Comparison of ENCODE assay signal across 16 cellular contexts in genomic region chr5:164224772-164225171, GRCh38.
DNase-seq lines count a peak whose midpoint lies in the region; ATAC-seq and TF ChIP-seq lines count a peak whose summit lies in the region.
"Had no signal": no experiment of that assay in that cellular context is flagged by ENCODE, and none has a peak within 500 bp of the region (broad histone marks: within the 10 kb centered on the region; RNA-seq: fewer than 3 reads in every experiment).

No MANE protein-coding gene starts in this region.

- POLR2A ChIA-PET in HEK293T (lab: Yijun Ruan, JAX) = no interaction called here

- H3K27ac ChIP-seq in endodermal cell (ENCODE audit: low read depth, low read length) (no peak overlapping the region), trophoblast cell (ENCODE audit: low read depth, low read length) (no peak overlapping the region), sigmoid colon (no peak overlapping the region)
- H3K27ac ChIP-seq: BLaER1 treated with 17β-estradiol and CSF1 and Interleukin-3, amounts not matched to agents 10 nM and 100 nM; HL-60 had no signal

- H3K18ac ChIP-seq in trophoblast cell (ENCODE audit: low read length) = no peak overlapping the region

- CTCF ChIA-PET in HEK293T (lab: Yijun Ruan, JAX) = no interaction called here

- no peak overlapping the region for H4K91ac ChIP-seq in trophoblast cell (ENCODE audit: low read depth, low read length)

- ATAC-seq in GM19351 (IDR thresholded peaks at IDR 0.05; ENCODE audit: unreplicated experiment) = no peak
- ATAC-seq: CD8-positive, alpha-beta T cell had no signal

- no peaks in the 10 kb centered on the region for H3K36me3 ChIP-seq in endodermal cell (ENCODE audit: control insufficient read depth, insufficient read depth, low read length)
- no peaks in the 10 kb centered on the region for H3K36me3 ChIP-seq in trophoblast cell (ENCODE audit: control insufficient read depth in 1 of 2, insufficient read depth in 2 of 2, low read length in 2 of 2)
- H3K36me3 ChIP-seq in sigmoid colon = no peaks in the 10 kb centered on the region
- H3K36me3 ChIP-seq: BLaER1 treated with 17β-estradiol and CSF1 and Interleukin-3, amounts not matched to agents 10 nM and 100 nM had no signal

- no peaks in the 10 kb centered on the region for H3K79me2 ChIP-seq in trophoblast cell (ENCODE audit: control insufficient read depth, insufficient read depth, low read length, poor library complexity)

- no peaks in the 10 kb centered on the region for H3K36me3 Mint-ChIP-seq in endodermal cell (ENCODE audit: low read depth)
- H3K36me3 Mint-ChIP-seq: CD8-positive, alpha-beta T cell had no signal

- H3K27me3 ChIP-seq in endodermal cell (ENCODE audit: control insufficient read depth, insufficient read depth, low read length, poor library complexity, severe bottlenecking) (no peaks in the 10 kb centered on the region), trophoblast cell (ENCODE audit: insufficient read depth, low read length) (no peaks in the 10 kb centered on the region), sigmoid colon (no peaks in the 10 kb centered on the region)
- H3K27me3 ChIP-seq: BLaER1 treated with 17β-estradiol and CSF1 and Interleukin-3, amounts not matched to agents 10 nM and 100 nM had no signal

- no peak overlapping the region for H3K27ac Mint-ChIP-seq in endodermal cell
- H3K27ac Mint-ChIP-seq: B cell; CD8-positive, alpha-beta T cell; HFFc6 had no signal

- no peak overlapping the region for H3K14ac ChIP-seq in trophoblast cell (ENCODE audit: low read length)

- no peaks in the 10 kb centered on the region for H3K9me3 ChIP-seq in endodermal cell (ENCODE audit: control insufficient read depth, low read length)
- H3K9me3 ChIP-seq in trophoblast cell (ENCODE audit: insufficient read depth, low read depth, low read length) = peaks cover 3% of the 10 kb centered on the region
- H3K9me3 ChIP-seq in sigmoid colon = no peaks in the 10 kb centered on the region

- H3K79me1 ChIP-seq in trophoblast cell (ENCODE audit: low read length) = no peaks in the 10 kb centered on the region

- H3K4me3 ChIP-seq in endodermal cell (ENCODE audit: low read length) (no peak overlapping the region), trophoblast cell (ENCODE audit: low read depth, low read length) (no peak overlapping the region), sigmoid colon (no peak overlapping the region)
- H3K4me3 ChIP-seq: BLaER1 treated with 17β-estradiol and CSF1 and Interleukin-3, amounts not matched to agents 10 nM and 100 nM had no signal

- WGBS in endodermal cell (ENCODE audit: insufficient coverage in 1 of 2, insufficient read length in 1 of 2), 2 experiments = 91% methylated on average over 2 of the region's 2 CpGs; no CpG with 5 or more reads in 1 of the 2 experiments
- no CpG with 5 or more reads among the region's 2 CpGs for WGBS in trophoblast cell (ENCODE audit: extremely low coverage, insufficient coverage, insufficient read length)
- WGBS in sigmoid colon, 2 donors = 82 to 89% methylated on average over 2 of the region's 2 CpGs

- H3K4ac ChIP-seq in trophoblast cell (ENCODE audit: low read depth, low read length) = no peak overlapping the region

- peak; percentile 16 for DNase-seq in HEK293T (ENCODE audit: extremely low spot score)
- peak; percentile 46 for DNase-seq in endodermal cell
- peak; percentile 7 for DNase-seq in left kidney (ENCODE audit: low read depth, low spot score)
- no peak for DNase-seq in trophoblast cell
- DNase-seq in NOMO-1 treated with DMSO at 0.1 percent for 48 hours (lab: John Stamatoyannopoulos, UW; ENCODE audit: unreplicated experiment) = no peak
- DNase-seq in sigmoid colon = no peak
- DNase-seq: Calu3; CD8-positive, alpha-beta T cell; DMS79 treated with DMSO at 0.1 percent for 48 hours; GF-D8; HCEC 1CT; HFFc6 had no signal

- TF ChIP-seq CTCF in endodermal cell (conservative IDR thresholded peaks at IDR 0.05) (no peak), sigmoid colon (IDR thresholded peaks at IDR 0.05) (no peak)

- no peak overlapping the region for H3K4me2 ChIP-seq in trophoblast cell (ENCODE audit: low read length)
- H3K4me2 ChIP-seq: BLaER1 treated with 17β-estradiol and CSF1 and Interleukin-3, amounts not matched to agents 10 nM and 100 nM had no signal

- H3K27me3 Mint-ChIP-seq in endodermal cell (ENCODE audit: insufficient read depth) = no peaks in the 10 kb centered on the region
- H3K27me3 Mint-ChIP-seq: B cell had no signal

- no peak for TF ChIP-seq EP300 in sigmoid colon (IDR thresholded peaks at IDR 0.05)

- H3K23ac ChIP-seq in trophoblast cell (ENCODE audit: low read length) = no peak overlapping the region

- H4K12ac ChIP-seq in trophoblast cell (ENCODE audit: low read depth, low read length) = no peak overlapping the region

- H3K4me3 Mint-ChIP-seq in endodermal cell = no peak overlapping the region
- H3K4me3 Mint-ChIP-seq: B cell; CD8-positive, alpha-beta T cell; HFFc6 had no signal

- intact Hi-C loops in sigmoid colon (cut with DNase I) = no loop called here

- H2BK12ac ChIP-seq in trophoblast cell (ENCODE audit: low read length) = no peak overlapping the region

- no peak overlapping the region for H2BK120ac ChIP-seq in trophoblast cell (ENCODE audit: insufficient read depth, low read length, poor library complexity)

- no peak overlapping the region for H2BK5ac ChIP-seq in trophoblast cell (ENCODE audit: low read depth, low read length, poor library complexity)

- no peak for TF ChIP-seq POLR2A in sigmoid colon (IDR thresholded peaks at IDR 0.05)

- H3K9ac ChIP-seq in endodermal cell (ENCODE audit: extremely low read depth, low read length, poor library complexity, severe bottlenecking) (no peak overlapping the region), trophoblast cell (ENCODE audit: low read length) (peak overlapping the region; percentile 38)
- H3K9ac ChIP-seq: BLaER1 treated with 17β-estradiol and CSF1 and Interleukin-3, amounts not matched to agents 10 nM and 100 nM had no signal

- no peak overlapping the region for H2AK5ac ChIP-seq in trophoblast cell (ENCODE audit: low read length)

- H2AFZ ChIP-seq in trophoblast cell (ENCODE audit: insufficient read depth, low read length, poor library complexity) = no peak overlapping the region

- no peaks in the 10 kb centered on the region for H3K4me1 ChIP-seq in endodermal cell (ENCODE audit: control insufficient read depth, insufficient read depth, low read length)
- H3K4me1 ChIP-seq in trophoblast cell (ENCODE audit: control insufficient read depth in 1 of 2, insufficient read depth in 2 of 2, low read length in 2 of 2) = no peaks in the 10 kb centered on the region
- no peaks in the 10 kb centered on the region for H3K4me1 ChIP-seq in sigmoid colon
- H3K4me1 ChIP-seq: BLaER1 treated with 17β-estradiol and CSF1 and Interleukin-3, amounts not matched to agents 10 nM and 100 nM had no signal

- H3K4me1 Mint-ChIP-seq in endodermal cell = no peaks in the 10 kb centered on the region
- H3K4me1 Mint-ChIP-seq: B cell had no signal

- H3K9me3 Mint-ChIP-seq in endodermal cell = peaks cover 12% of the 10 kb centered on the region

- no peak overlapping the region for H4K8ac ChIP-seq in trophoblast cell (ENCODE audit: low read depth, low read length)

TF ChIP-seq in HEK293T, 16 proteins besides CTCF, POLR2A, EP300 and RAD21:
- TF ChIP-seq HDGF (IDR thresholded peaks at IDR 0.05; ENCODE audit: borderline replicate concordance) = no peak
- TF ChIP-seq ELF4 (IDR thresholded peaks at IDR 0.05) = no peak
- no peak for TF ChIP-seq BHLHE40 (IDR thresholded peaks at IDR 0.05; ENCODE audit: borderline replicate concordance)
- TF ChIP-seq ZNF384 (IDR thresholded peaks at IDR 0.05) = no peak
- no peak for TF ChIP-seq SP1 (IDR thresholded peaks at IDR 0.05)
- no peak for TF ChIP-seq PKNOX1 (IDR thresholded peaks at IDR 0.05)
- no peak for TF ChIP-seq SUZ12 (IDR thresholded peaks at IDR 0.05)
- TF ChIP-seq FOXM1 (IDR thresholded peaks at IDR 0.05; ENCODE audit: borderline replicate concordance) = no peak
- no peak for TF ChIP-seq NFRKB (IDR thresholded peaks at IDR 0.05)
- no peak for TF ChIP-seq ARNT (IDR thresholded peaks at IDR 0.05)
- no peak for TF ChIP-seq CTBP1 (IDR thresholded peaks at IDR 0.05; ENCODE audit: borderline replicate concordance)
- TF ChIP-seq FOXA1 (IDR thresholded peaks at IDR 0.05) = no peak
- TF ChIP-seq L3MBTL2 (conservative IDR thresholded peaks at IDR 0.05) = no peak
- no peak for TF ChIP-seq LEF1 (IDR thresholded peaks at IDR 0.05; ENCODE audit: borderline replicate concordance)
- TF ChIP-seq FOXK2 (IDR thresholded peaks at IDR 0.05) = no peak
- no peak for TF ChIP-seq TARDBP (IDR thresholded peaks at IDR 0.05)

Comparison
In these comparisons a context has a peak if more than half of its experiments do, and no peak if none do; other contexts are left out.
1. DNase-seq: peak in HEK293T (single experiment), endodermal cell (single experiment) and left kidney (single experiment); none in trophoblast cell (0 of 2), NOMO-1 treated with DMSO at 0.1 percent for 48 hours (single experiment) and sigmoid colon (single experiment).